ENCODE assay signal across 13 cellular contexts in genomic region chr3:89699771-89700170, GRCh38.
"Had no signal": no experiment of that assay in that cellular context is flagged by ENCODE, and none has a peak within 500 bp of the region (broad histone marks: within the 10 kb centered on the region; RNA-seq: fewer than 3 reads in every experiment).

No MANE protein-coding gene starts in this region.

- H3K27ac ChIP-seq: esophagus muscularis mucosa, left ventricle myocardium inferior, sigmoid colon had no signal

- DNase-seq: activated CD4-positive, alpha-beta T cell treated with anti-CD3 and anti-CD28 coated beads, Interleukin-2, amount 50 U/mL, for 48 hours; activated CD4-positive, CD25-positive, alpha-beta regulatory T cell treated with anti-CD3 and anti-CD28 coated beads, Interleukin-2, amount 50 U/mL, for 72 hours; activated gamma-delta T cell; activated T-cell treated with anti-CD3 and anti-CD28 coated beads, Interleukin-2, amount 50 U/mL, for 48 hours; amygdala; cerebellar nuclear complex; glutamatergic neuron; left ventricle myocardium inferior; mesendoderm; sigmoid colon; stimulated activated CD4-positive, alpha-beta T cell treated with anti-CD3 and anti-CD28 coated beads, Interleukin-12 subunit alpha, Interleukin-12 subunit beta, amount 100 ng/mL, for 4 hours; stimulated activated naive CD4-positive, alpha-beta T cell had no signal

- H3K4me3 ChIP-seq: esophagus muscularis mucosa, left ventricle myocardium inferior, sigmoid colon had no signal

- H3K27me3 ChIP-seq: esophagus muscularis mucosa, sigmoid colon had no signal

- H3K4me1 ChIP-seq: esophagus muscularis mucosa, left ventricle myocardium inferior, sigmoid colon had no signal

- H3K36me3 ChIP-seq: esophagus muscularis mucosa, left ventricle myocardium inferior, sigmoid colon had no signal

- H3K9me3 ChIP-seq: esophagus muscularis mucosa, sigmoid colon had no signal
